In the genomic region with DNA sequence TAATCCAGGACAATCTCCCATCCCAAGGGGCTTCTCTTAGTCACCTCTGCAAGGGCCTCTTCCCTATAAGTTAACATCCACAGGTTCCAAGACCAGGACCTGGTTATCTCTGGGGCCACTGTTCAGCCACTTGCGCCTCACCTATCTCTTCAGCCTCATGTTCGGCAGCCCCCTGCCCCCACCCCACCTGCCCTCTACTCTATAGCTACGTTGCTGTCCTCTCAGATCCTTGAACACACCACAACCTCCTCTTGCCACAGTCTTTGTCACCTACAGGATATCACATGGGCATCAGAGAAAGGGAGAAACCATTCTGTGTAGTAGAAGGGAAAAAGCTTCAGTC, we compare ENCODE assay signal across 22 cellular contexts.
"Had no signal": no experiment of that assay in that cellular context is flagged by ENCODE, and none has a peak within 500 bp of the region (broad histone marks: within the 10 kb centered on the region; RNA-seq: fewer than 3 reads in every experiment).

No MANE protein-coding gene starts in this region.

- DNase-seq: colonic mucosa; effector CD4-positive, alpha-beta T cell; endodermal cell; erythroblast; foreskin keratinocyte; kidney; left colon; left ventricle myocardium superior; mesendoderm; naive thymus-derived CD4-positive, alpha-beta T cell; nephron progenitor cell; psoas muscle; retina; spleen; stimulated activated CD4-positive, alpha-beta T cell treated with anti-CD3 and anti-CD28 coated beads, Interleukin-15, amount 100 ng/mL, for 24 hours; stimulated activated CD4-positive, alpha-beta T cell treated with anti-CD3 and anti-CD28 coated beads, Interleukin-1b, Interleukin-23, amount 100 ng/mL, for 48 hours; stimulated activated CD4-positive, alpha-beta T cell treated with anti-CD3 and anti-CD28 coated beads, Interleukin-4, amount 100 ng/mL, for 24 hours; stimulated activated naive CD4-positive, alpha-beta T cell; stomach; substantia nigra; transverse colon had no signal

- H3K27ac Mint-ChIP-seq: endodermal cell had no signal

- ATAC-seq: foreskin keratinocyte; left colon; left ventricle myocardium superior; naive thymus-derived CD4-positive, alpha-beta T cell; sciatic nerve had no signal

- H3K4me3 Mint-ChIP-seq: endodermal cell; naive thymus-derived CD4-positive, alpha-beta T cell; nephron progenitor cell had no signal

- H3K27me3 Mint-ChIP-seq: naive thymus-derived CD4-positive, alpha-beta T cell had no signal
